Comparison of ENCODE assay signal across 13 cellular contexts in genomic region chr9:99464568-99464967, GRCh38.
A peak's percentile ranks its signal among the peaks of the same experiment; 100 is the strongest.
DNase-seq lines count a peak whose midpoint lies in the region; ATAC-seq and TF ChIP-seq lines count a peak whose summit lies in the region.
"Had no signal": no experiment of that assay in that cellular context is flagged by ENCODE, and none has a peak within 500 bp of the region (broad histone marks: within the 10 kb centered on the region; RNA-seq: fewer than 3 reads in every experiment).

No MANE protein-coding gene starts in this region.

- no peaks in the 10 kb centered on the region for H3K27me3 ChIP-seq in right cardiac atrium (ENCODE audit: control insufficient read depth, insufficient read depth)
- H3K27me3 ChIP-seq in heart left ventricle = no peaks in the 10 kb centered on the region
- no peaks in the 10 kb centered on the region for H3K27me3 ChIP-seq in gastroesophageal sphincter
- H3K27me3 ChIP-seq in tibial artery = no peaks in the 10 kb centered on the region

- no peaks in the 10 kb centered on the region for H3K9me3 ChIP-seq in right cardiac atrium (ENCODE audit: control insufficient read depth, low read length)
- H3K9me3 ChIP-seq in heart left ventricle = peaks cover 0 to 7% (median 0%) of the 10 kb centered on the region in 12 donors
- no peaks in the 10 kb centered on the region for H3K9me3 ChIP-seq in gastroesophageal sphincter
- no peaks in the 10 kb centered on the region for H3K9me3 ChIP-seq in tibial artery
- H3K9me3 ChIP-seq: Caco-2, HAP-1 had no signal

- peak; percentile 76 to 79 for ATAC-seq in right cardiac atrium
- ATAC-seq in heart left ventricle = no peak
- peak; percentile 21 for ATAC-seq in gastroesophageal sphincter

- peaks cover 8% of the 10 kb centered on the region for H3K9me3 Mint-ChIP-seq in mesothelial cell of epicardium
- H3K9me3 Mint-ChIP-seq: CD4-positive, alpha-beta T cell had no signal

- WGBS in right cardiac atrium = 56% methylated on average over 4 of the region's 4 CpGs
- 68 to 80% (median 78%) methylated on average over 4 of the region's 4 CpGs for WGBS in heart left ventricle, 4 donors
- WGBS in gastroesophageal sphincter (ENCODE audit: low coverage in 1 of 2), 2 donors = 64% methylated on average over 4 of the region's 4 CpGs; no CpG with 5 or more reads in 1 of the 2 donors

- TF ChIP-seq POLR2A in heart left ventricle (IDR thresholded peaks at IDR 0.05) (no peak), gastroesophageal sphincter (IDR thresholded peaks at IDR 0.05) (no peak)

- H3K4me3 ChIP-seq in right cardiac atrium (ENCODE audit: low read length) = no peak overlapping the region
- H3K4me3 ChIP-seq in heart left ventricle = no peak overlapping the region
- no peak overlapping the region for H3K4me3 ChIP-seq in gastroesophageal sphincter
- H3K4me3 ChIP-seq in tibial artery = no peak overlapping the region
- H3K4me3 ChIP-seq: GM23248, HAP-1 had no signal

- H3K27ac ChIP-seq in right cardiac atrium (ENCODE audit: low read length) (no peak overlapping the region), heart left ventricle (peak overlapping the region in 1 of 12 donors; percentile 66), gastroesophageal sphincter (peak overlapping the region in 1 of 4 donors; percentile 67), tibial artery (peak overlapping the region; percentile 19 to 74)
- H3K27ac ChIP-seq: C4-2B, GM23248 had no signal

- H3K27ac Mint-ChIP-seq in mesothelial cell of epicardium = no peak overlapping the region
- H3K27ac Mint-ChIP-seq: CD4-positive, alpha-beta T cell had no signal

- TF ChIP-seq EP300 in gastroesophageal sphincter (IDR thresholded peaks at IDR 0.05) = no peak

- peak in 1 of 3 donors; percentile 40 for DNase-seq in right cardiac atrium
- DNase-seq in heart left ventricle = no peak
- DNase-seq in tibial artery = no peak
- no peak for DNase-seq in activated CD4-positive, alpha-beta T cell treated with anti-CD3 and anti-CD28 coated beads, Interleukin-2, amount 50 U/mL, for 4 hours
- no peak for DNase-seq in mesothelial cell of epicardium (ENCODE audit: low spot score in 2 of 2, unreplicated experiment in 2 of 2)
- DNase-seq: ACHN; AML-193; Caco-2; CD4-positive, alpha-beta T cell; GM23248 had no signal

- no peaks in the 10 kb centered on the region for H3K27me3 Mint-ChIP-seq in mesothelial cell of epicardium (ENCODE audit: low read depth)
- H3K27me3 Mint-ChIP-seq: CD4-positive, alpha-beta T cell had no signal

- intact Hi-C loops in right cardiac atrium (cut with DNase I) (no loop called here), heart left ventricle (cut with DNase I) (no loop called here), tibial artery (cut with DNase I; ENCODE audit: low total_unique reads) (no loop called here)

- no peak overlapping the region for H3K4me3 Mint-ChIP-seq in mesothelial cell of epicardium
- H3K4me3 Mint-ChIP-seq: CD4-positive, alpha-beta T cell had no signal

- H3K36me3 Mint-ChIP-seq in mesothelial cell of epicardium = no peaks in the 10 kb centered on the region

- H3K36me3 ChIP-seq in heart left ventricle = no peaks in the 10 kb centered on the region
- no peaks in the 10 kb centered on the region for H3K36me3 ChIP-seq in gastroesophageal sphincter
- H3K36me3 ChIP-seq in tibial artery = no peaks in the 10 kb centered on the region
- H3K36me3 ChIP-seq: HAP-1 had no signal

- H3K4me1 ChIP-seq in right cardiac atrium (ENCODE audit: control insufficient read depth, insufficient read depth, low read length) (peaks cover 3% of the 10 kb centered on the region), heart left ventricle (peaks cover 0 to 6% (median 0%) of the 10 kb centered on the region in 12 donors), gastroesophageal sphincter (peaks cover 0 to 15% (median 0%) of the 10 kb centered on the region in 3 donors), tibial artery (peaks cover 0 to 22% (median 16%) of the 10 kb centered on the region in 4 donors)
- H3K4me1 ChIP-seq: Caco-2, HAP-1 had no signal

- TF ChIP-seq CTCF in heart left ventricle (IDR thresholded peaks at IDR 0.05) (no peak), gastroesophageal sphincter (IDR thresholded peaks at IDR 0.05) (no peak), tibial artery (IDR thresholded peaks at IDR 0.05) (no peak), mesothelial cell of epicardium (IDR thresholded peaks at IDR 0.05; ENCODE audit: unreplicated experiment) (no peak)

- peaks cover 14% of the 10 kb centered on the region for H3K4me1 Mint-ChIP-seq in mesothelial cell of epicardium

Comparison
In these comparisons a context has a peak if more than half of its experiments do, and no peak if none do; other contexts are left out.
1. ATAC-seq: peak in right cardiac atrium (2 of 2) and gastroesophageal sphincter (single experiment); none in heart left ventricle (0 of 4).